11 cellular contexts compared by ENCODE assay signal in the genomic region with DNA sequence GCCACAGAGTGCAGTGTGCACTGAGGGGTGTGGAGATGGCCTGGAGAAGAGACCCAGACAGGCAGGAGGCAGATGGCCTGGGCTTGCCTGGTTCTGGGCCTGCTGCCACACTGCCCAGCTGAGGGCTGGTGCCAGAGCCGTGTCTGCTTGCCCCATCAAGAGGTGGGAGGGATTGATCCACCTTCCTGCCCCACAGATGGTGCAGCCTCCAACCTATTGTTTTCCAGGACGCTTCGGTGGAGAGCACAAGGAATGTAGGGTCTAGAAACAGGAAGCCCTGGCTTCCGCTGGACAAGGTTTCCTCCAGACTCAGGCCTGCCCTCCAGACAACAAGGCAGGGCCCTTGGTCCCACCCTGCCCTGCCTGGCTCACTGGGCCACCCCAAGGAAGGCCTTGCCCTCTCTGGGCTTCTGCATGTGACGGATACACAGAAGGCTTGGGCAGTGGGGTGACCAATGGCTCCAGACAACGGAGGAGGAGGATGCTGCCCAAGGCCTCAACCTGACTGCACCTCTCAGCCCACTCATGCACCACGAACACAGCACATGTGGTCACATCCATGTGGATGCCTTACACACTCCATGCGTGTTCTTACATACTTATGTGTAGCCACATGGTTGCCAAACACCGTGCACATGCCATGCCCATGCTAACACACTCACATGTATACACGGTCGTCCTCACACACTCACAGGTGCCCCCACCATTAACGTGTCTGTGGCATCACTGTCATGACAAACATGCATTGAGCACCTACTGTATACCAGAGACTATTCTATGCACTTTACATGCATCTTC. TPM values are rescaled to one million over a fixed set of nuclear protein-coding genes. Genes with fewer than 3 reads are reported as not detected.
DNase-seq lines count a peak whose midpoint lies in the region; ATAC-seq and TF ChIP-seq lines count a peak whose summit lies in the region.
"Had no signal": no experiment of that assay in that cellular context is flagged by ENCODE, and none has a peak within 500 bp of the region (broad histone marks: within the 10 kb centered on the region; RNA-seq: fewer than 3 reads in every experiment).

No MANE protein-coding gene starts in this region.

- TF ChIP-seq CTCF in endothelial cell (IDR thresholded peaks at IDR 0.05; ENCODE audit: unreplicated experiment) (no peak), lower lobe of right lung (IDR thresholded peaks at IDR 0.05) (no peak), omental fat pad (IDR thresholded peaks at IDR 0.05) (no peak)

- peaks cover 37% of the 10 kb centered on the region for H3K27me3 Mint-ChIP-seq in endothelial cell (ENCODE audit: unreplicated experiment)
- H3K27me3 Mint-ChIP-seq in activated CD4-positive, alpha-beta memory T cell treated with anti-CD3 and anti-CD28 coated beads, Interleukin-2, amount 10 ng/mL, durations not matched to agents 7 days and 5 days, result peaks cover 54% of the 10 kb centered on the region
- H3K27me3 Mint-ChIP-seq in activated CD4-positive, alpha-beta memory T cell treated with anti-CD3 and anti-CD28 coated beads for 36 hours, result peaks cover 54% of the 10 kb centered on the region

- H3K4me3 Mint-ChIP-seq in endothelial cell (ENCODE audit: unreplicated experiment), result peak overlapping the region; percentile 80
- H3K4me3 Mint-ChIP-seq in activated CD4-positive, alpha-beta memory T cell treated with anti-CD3 and anti-CD28 coated beads, Interleukin-2, amount 10 ng/mL, durations not matched to agents 7 days and 5 days, result no peak overlapping the region
- H3K4me3 Mint-ChIP-seq in activated CD4-positive, alpha-beta memory T cell treated with anti-CD3 and anti-CD28 coated beads for 36 hours, result no peak overlapping the region

- POLR2A ChIA-PET in activated CD4-positive, alpha-beta memory T cell treated with anti-CD3 and anti-CD28 coated beads, Interleukin-2, amount 10 ng/mL, durations not matched to agents 7 days and 5 days (lab: Charles Lee), result no interaction called here
- POLR2A ChIA-PET in activated CD4-positive, alpha-beta memory T cell treated with anti-CD3 and anti-CD28 coated beads for 36 hours (lab: Charles Lee), result no interaction called here

- H3K4me3 ChIP-seq in BLaER1, result no peak overlapping the region
- H3K4me3 ChIP-seq in lower lobe of right lung, result no peak overlapping the region

- H3K9me3 Mint-ChIP-seq in endothelial cell (ENCODE audit: unreplicated experiment), result no peaks in the 10 kb centered on the region
- no peaks in the 10 kb centered on the region for H3K9me3 Mint-ChIP-seq in activated CD4-positive, alpha-beta memory T cell treated with anti-CD3 and anti-CD28 coated beads, Interleukin-2, amount 10 ng/mL, durations not matched to agents 7 days and 5 days
- no peaks in the 10 kb centered on the region for H3K9me3 Mint-ChIP-seq in activated CD4-positive, alpha-beta memory T cell treated with anti-CD3 and anti-CD28 coated beads for 36 hours

- H3K4me2 ChIP-seq in BLaER1, result peak overlapping the region; percentile 87

- peak; percentile 19 to 32 for ATAC-seq in lower lobe of right lung
- no peak for ATAC-seq in omental fat pad (ENCODE audit: low FRiP score)

- H3K4me1 Mint-ChIP-seq in endothelial cell (ENCODE audit: unreplicated experiment), result peaks cover 68% of the 10 kb centered on the region
- peaks cover 6% of the 10 kb centered on the region for H3K4me1 Mint-ChIP-seq in activated CD4-positive, alpha-beta memory T cell treated with anti-CD3 and anti-CD28 coated beads, Interleukin-2, amount 10 ng/mL, durations not matched to agents 7 days and 5 days
- no peaks in the 10 kb centered on the region for H3K4me1 Mint-ChIP-seq in activated CD4-positive, alpha-beta memory T cell treated with anti-CD3 and anti-CD28 coated beads for 36 hours (ENCODE audit: low read depth)

- CTCF ChIA-PET in activated CD4-positive, alpha-beta memory T cell treated with anti-CD3 and anti-CD28 coated beads, Interleukin-2, amount 10 ng/mL, durations not matched to agents 7 days and 5 days (lab: Charles Lee), result no interaction called here
- CTCF ChIA-PET in activated CD4-positive, alpha-beta memory T cell treated with anti-CD3 and anti-CD28 coated beads for 36 hours (lab: Charles Lee), result interaction anchor here (0.8 kb wide), 1 partner anchor 14 kb away, joined by 4 read pairs; no protein-coding TSS in a partner anchor

- H3K27ac Mint-ChIP-seq in endothelial cell (ENCODE audit: unreplicated experiment), result peak overlapping the region; percentile 99
- no peak overlapping the region for H3K27ac Mint-ChIP-seq in activated CD4-positive, alpha-beta memory T cell treated with anti-CD3 and anti-CD28 coated beads, Interleukin-2, amount 10 ng/mL, durations not matched to agents 7 days and 5 days
- H3K27ac Mint-ChIP-seq in activated CD4-positive, alpha-beta memory T cell treated with anti-CD3 and anti-CD28 coated beads for 36 hours, result no peak overlapping the region

- H3K36me3 Mint-ChIP-seq in endothelial cell (ENCODE audit: low read depth, unreplicated experiment), result peaks cover 16% of the 10 kb centered on the region
- H3K36me3 Mint-ChIP-seq in activated CD4-positive, alpha-beta memory T cell treated with anti-CD3 and anti-CD28 coated beads, Interleukin-2, amount 10 ng/mL, durations not matched to agents 7 days and 5 days (ENCODE audit: low read depth), result no peaks in the 10 kb centered on the region
- H3K36me3 Mint-ChIP-seq in activated CD4-positive, alpha-beta memory T cell treated with anti-CD3 and anti-CD28 coated beads for 36 hours, result no peaks in the 10 kb centered on the region

- H4K20me1 ChIP-seq in BLaER1, result no peaks in the 10 kb centered on the region

- intact Hi-C loops in lower lobe of right lung (cut with DNase I), result no loop called here
- intact Hi-C loops in activated CD4-positive, alpha-beta memory T cell treated with anti-CD3 and anti-CD28 coated beads for 36 hours (cut with micrococcal nuclease), result no loop called here

- peak overlapping the region; percentile 42; the same call in 1 of the 2 replicates for H3K9ac ChIP-seq in BLaER1

- H3K27ac ChIP-seq in BLaER1, result peak overlapping the region; percentile 75
- H3K27ac ChIP-seq in lower lobe of right lung, result peak overlapping the region; percentile 51

- H3K27me3 ChIP-seq in BLaER1 (no peaks in the 10 kb centered on the region), lower lobe of right lung (ENCODE audit: low read depth) (no peaks in the 10 kb centered on the region)

- H3K4me1 ChIP-seq in BLaER1 (peaks cover 63% of the 10 kb centered on the region), lower lobe of right lung (peaks cover 64% of the 10 kb centered on the region)

- no peaks in the 10 kb centered on the region for H3K36me3 ChIP-seq in BLaER1
- H3K36me3 ChIP-seq in lower lobe of right lung, result no peaks in the 10 kb centered on the region

- DNase-seq in NCI-H524 treated with DMSO at 0.1 percent for 48 hours (lab: John Stamatoyannopoulos, UW) (peak; percentile 72), endothelial cell (ENCODE audit: low spot score) (peak; percentile 74), lower lobe of right lung (no peak), omental fat pad (ENCODE audit: low spot score) (no peak), middle frontal gyrus (ENCODE audit: extremely low spot score, low spot score) (no peak)
- DNase-seq in activated CD4-positive, alpha-beta memory T cell treated with anti-CD3 and anti-CD28 coated beads, Interleukin-2, amount 10 ng/mL, durations not matched to agents 7 days and 5 days, result no peak
- no peak for DNase-seq in activated CD4-positive, alpha-beta memory T cell treated with anti-CD3 and anti-CD28 coated beads for 36 hours
- DNase-seq: activated naive CD4-positive, alpha-beta T cell treated with anti-CD3 and anti-CD28 coated beads, Interleukin-2, amount 50 U/mL, for 16 hours; OCI-M1 had no signal

- H3K9me3 ChIP-seq in BLaER1 (no peaks in the 10 kb centered on the region), lower lobe of right lung (no peaks in the 10 kb centered on the region)

RNA-seq across cellular contexts. Expression of gene CDH5, which starts 6.5 kb away (rescaled TPM):
- total RNA-seq in endothelial cell (ENCODE audit: unreplicated experiment) (1,308 TPM), lower lobe of right lung (128 TPM), omental fat pad (100 to 1,000 TPM in 1 of 4 donors, 10 to 100 TPM in 3; 31.8 to 237 (median 95.8) TPM)
- not detected for total RNA-seq in activated CD4-positive, alpha-beta memory T cell treated with anti-CD3 and anti-CD28 coated beads, Interleukin-2, amount 10 ng/mL, durations not matched to agents 7 days and 5 days
- total RNA-seq in activated CD4-positive, alpha-beta memory T cell treated with anti-CD3 and anti-CD28 coated beads for 36 hours, result not detected
- total RNA-seq: T-helper 2 cell treated with Interferon-gamma antibody and Interleukin-4, amounts not matched to agents 100 ng/mL and 5 ng/mL, for 36 hours had no signal

Comparison
In these comparisons a context has a peak if more than half of its experiments do, and no peak if none do; other contexts are left out.
1. DNase-seq: peak in NCI-H524 treated with DMSO at 0.1 percent for 48 hours (single experiment) and endothelial cell (single experiment); none in lower lobe of right lung (single experiment), omental fat pad (single experiment), activated CD4-positive, alpha-beta memory T cell treated with anti-CD3 and anti-CD28 coated beads, Interleukin-2, amount 10 ng/mL, durations not matched to agents 7 days and 5 days (single experiment), middle frontal gyrus (single experiment) and activated CD4-positive, alpha-beta memory T cell treated with anti-CD3 and anti-CD28 coated beads for 36 hours (single experiment).
2. RNA of gene CDH5, which starts 6.5 kb away (total RNA-seq): 1,308 TPM in endothelial cell (single experiment), 128 TPM in lower lobe of right lung (single experiment) and 31.8 to 237 TPM in omental fat pad; not detected in activated CD4-positive, alpha-beta memory T cell treated with anti-CD3 and anti-CD28 coated beads, Interleukin-2, amount 10 ng/mL, durations not matched to agents 7 days and 5 days and not detected in activated CD4-positive, alpha-beta memory T cell treated with anti-CD3 and anti-CD28 coated beads for 36 hours; every median in the first group is over 10 times any median in the second.